In genomic region chr16:88762941-88763340, GRCh38 we compare ENCODE assay signal across 1 cellular context.
TF ChIP-seq lines count a peak whose summit lies in the region.

No MANE protein-coding gene starts in this region.

TF ChIP-seq in HepG2, 621 proteins besides CTCF, POLR2A, EP300 and RAD21 (continues in another document):
- TF ChIP-seq, protein P1, sequence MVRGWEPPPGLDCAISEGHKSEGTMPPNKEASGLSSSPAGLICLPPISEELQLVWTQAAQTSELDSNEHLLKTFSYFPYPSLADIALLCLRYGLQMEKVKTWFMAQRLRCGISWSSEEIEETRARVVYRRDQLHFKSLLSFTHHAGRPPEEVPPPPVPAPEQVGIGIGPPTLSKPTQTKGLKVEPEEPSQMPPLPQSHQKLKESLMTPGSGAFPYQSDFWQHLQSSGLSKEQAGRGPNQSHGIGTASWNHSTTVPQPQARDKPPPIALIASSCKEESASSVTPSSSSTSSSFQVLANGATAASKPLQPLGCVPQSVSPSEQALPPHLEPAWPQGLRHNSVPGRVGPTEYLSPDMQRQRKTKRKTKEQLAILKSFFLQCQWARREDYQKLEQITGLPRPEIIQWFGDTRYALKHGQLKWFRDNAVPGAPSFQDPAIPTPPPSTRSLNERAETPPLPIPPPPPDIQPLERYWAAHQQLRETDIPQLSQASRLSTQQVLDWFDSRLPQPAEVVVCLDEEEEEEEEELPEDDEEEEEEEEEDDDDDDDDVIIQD (CRISPR knock-in tag; IDR thresholded peaks at IDR 0.05; ENCODE audit: low read depth): no peak
- TF ChIP-seq KAT7 (CRISPR knock-in tag; IDR thresholded peaks at IDR 0.05; ENCODE audit: borderline replicate concordance) (no peak), ZNF230 (CRISPR knock-in tag; IDR thresholded peaks at IDR 0.05) (no peak), ZNF10 (CRISPR knock-in tag; IDR thresholded peaks at IDR 0.05; ENCODE audit: borderline replicate concordance, low read depth) (no peak), ZFP36L2 (CRISPR knock-in tag; IDR thresholded peaks at IDR 0.05) (no peak), NFIB (CRISPR knock-in tag; IDR thresholded peaks at IDR 0.05; ENCODE audit: borderline replicate concordance) (no peak), HNRNPH1 (optimal IDR thresholded peaks at IDR 0.05; ENCODE audit: low read depth, low read length) (no peak), ZNF121 (CRISPR knock-in tag; IDR thresholded peaks at IDR 0.05) (no peak), ZNF660 (CRISPR knock-in tag; IDR thresholded peaks at IDR 0.05; ENCODE audit: borderline replicate concordance, low read depth) (no peak), ZSCAN29 (CRISPR knock-in tag; conservative IDR thresholded peaks at IDR 0.05) (no peak), ZNF614 (CRISPR knock-in tag; IDR thresholded peaks at IDR 0.05; ENCODE audit: borderline replicate concordance) (no peak), MAFG (CRISPR knock-in tag; IDR thresholded peaks at IDR 0.05) (no peak), HIVEP1 (CRISPR knock-in tag; IDR thresholded peaks at IDR 0.05) (no peak), MED1 (CRISPR knock-in tag; IDR thresholded peaks at IDR 0.05) (no peak), ZNF687 (CRISPR knock-in tag; IDR thresholded peaks at IDR 0.05) (no peak), POLR2AphosphoS5 (IDR thresholded peaks at IDR 0.05; ENCODE audit: low read depth, low read length) (no peak), ZNF891 (CRISPR knock-in tag; IDR thresholded peaks at IDR 0.05) (peak; percentile 7; the same call in 1 of the 2 replicates), MAFK (conservative IDR thresholded peaks at IDR 0.05 in 1 of 2, IDR thresholded peaks at IDR 0.05 in 1 of 2; ENCODE audit: low read length in 2 of 2) (no peak), CREBL2 (CRISPR knock-in tag; IDR thresholded peaks at IDR 0.05; ENCODE audit: borderline replicate concordance) (no peak), DRAP1 (CRISPR knock-in tag; IDR thresholded peaks at IDR 0.05) (no peak), ZNF547 (CRISPR knock-in tag; IDR thresholded peaks at IDR 0.05) (0 out of 2 replicates have a peak, but pooled peaks have one; percentile 8), ATF5 (CRISPR knock-in tag; IDR thresholded peaks at IDR 0.05; ENCODE audit: low read depth) (no peak), ZFP90 (CRISPR knock-in tag; IDR thresholded peaks at IDR 0.05; ENCODE audit: borderline replicate concordance) (no peak), CBX2 (IDR thresholded peaks at IDR 0.05; ENCODE audit: low read depth, low read length) (no peak), CBX2 (CRISPR knock-in tag; IDR thresholded peaks at IDR 0.05; ENCODE audit: low read depth) (no peak), SMAD1 (CRISPR knock-in tag; IDR thresholded peaks at IDR 0.05; ENCODE audit: borderline replicate concordance, low read depth) (no peak), SSRP1 (CRISPR knock-in tag; IDR thresholded peaks at IDR 0.05) (no peak), LRRFIP1 (CRISPR knock-in tag; conservative IDR thresholded peaks at IDR 0.05) (no peak), ZNF512 (CRISPR knock-in tag; IDR thresholded peaks at IDR 0.05) (0 out of 2 replicates have a peak, but pooled peaks have one; percentile 58), RFXAP (CRISPR knock-in tag; IDR thresholded peaks at IDR 0.05; ENCODE audit: borderline replicate concordance) (no peak), NFATC3 (CRISPR knock-in tag; IDR thresholded peaks at IDR 0.05) (no peak), SMC3 (IDR thresholded peaks at IDR 0.05; ENCODE audit: low read length) (no peak), REL (CRISPR knock-in tag; conservative IDR thresholded peaks at IDR 0.05) (no peak), ZNF644 (CRISPR knock-in tag; IDR thresholded peaks at IDR 0.05; ENCODE audit: low read depth) (no peak), CEBPB (IDR thresholded peaks at IDR 0.05; ENCODE audit: borderline replicate concordance, low read depth, low read length) (no peak), GPN1 (CRISPR knock-in tag; IDR thresholded peaks at IDR 0.05; ENCODE audit: borderline replicate concordance) (no peak), ZFY (CRISPR knock-in tag; IDR thresholded peaks at IDR 0.05) (no peak), KMT2A (CRISPR knock-in tag; IDR thresholded peaks at IDR 0.05) (no peak), SIX1 (CRISPR knock-in tag; IDR thresholded peaks at IDR 0.05; ENCODE audit: borderline replicate concordance) (no peak), ZNF652 (CRISPR knock-in tag; IDR thresholded peaks at IDR 0.05; ENCODE audit: borderline replicate concordance, low read depth) (no peak), ZNF839 (CRISPR knock-in tag; IDR thresholded peaks at IDR 0.05; ENCODE audit: borderline replicate concordance) (0 out of 2 replicates have a peak, but pooled peaks have one; percentile 3), CAMTA2 (CRISPR knock-in tag; IDR thresholded peaks at IDR 0.05; ENCODE audit: borderline replicate concordance) (0 out of 2 replicates have a peak, but pooled peaks have one; percentile 0), IKZF5 (CRISPR knock-in tag; IDR thresholded peaks at IDR 0.05) (no peak), DMTF1 (CRISPR knock-in tag; IDR thresholded peaks at IDR 0.05) (no peak)
- TF ChIP-seq, protein P2, sequence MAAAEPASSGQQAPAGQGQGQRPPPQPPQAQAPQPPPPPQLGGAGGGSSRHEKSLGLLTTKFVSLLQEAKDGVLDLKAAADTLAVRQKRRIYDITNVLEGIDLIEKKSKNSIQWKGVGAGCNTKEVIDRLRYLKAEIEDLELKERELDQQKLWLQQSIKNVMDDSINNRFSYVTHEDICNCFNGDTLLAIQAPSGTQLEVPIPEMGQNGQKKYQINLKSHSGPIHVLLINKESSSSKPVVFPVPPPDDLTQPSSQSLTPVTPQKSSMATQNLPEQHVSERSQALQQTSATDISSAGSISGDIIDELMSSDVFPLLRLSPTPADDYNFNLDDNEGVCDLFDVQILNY (CRISPR knock-in tag; conservative IDR thresholded peaks at IDR 0.05): no peak
- TF ChIP-seq, protein P3, sequence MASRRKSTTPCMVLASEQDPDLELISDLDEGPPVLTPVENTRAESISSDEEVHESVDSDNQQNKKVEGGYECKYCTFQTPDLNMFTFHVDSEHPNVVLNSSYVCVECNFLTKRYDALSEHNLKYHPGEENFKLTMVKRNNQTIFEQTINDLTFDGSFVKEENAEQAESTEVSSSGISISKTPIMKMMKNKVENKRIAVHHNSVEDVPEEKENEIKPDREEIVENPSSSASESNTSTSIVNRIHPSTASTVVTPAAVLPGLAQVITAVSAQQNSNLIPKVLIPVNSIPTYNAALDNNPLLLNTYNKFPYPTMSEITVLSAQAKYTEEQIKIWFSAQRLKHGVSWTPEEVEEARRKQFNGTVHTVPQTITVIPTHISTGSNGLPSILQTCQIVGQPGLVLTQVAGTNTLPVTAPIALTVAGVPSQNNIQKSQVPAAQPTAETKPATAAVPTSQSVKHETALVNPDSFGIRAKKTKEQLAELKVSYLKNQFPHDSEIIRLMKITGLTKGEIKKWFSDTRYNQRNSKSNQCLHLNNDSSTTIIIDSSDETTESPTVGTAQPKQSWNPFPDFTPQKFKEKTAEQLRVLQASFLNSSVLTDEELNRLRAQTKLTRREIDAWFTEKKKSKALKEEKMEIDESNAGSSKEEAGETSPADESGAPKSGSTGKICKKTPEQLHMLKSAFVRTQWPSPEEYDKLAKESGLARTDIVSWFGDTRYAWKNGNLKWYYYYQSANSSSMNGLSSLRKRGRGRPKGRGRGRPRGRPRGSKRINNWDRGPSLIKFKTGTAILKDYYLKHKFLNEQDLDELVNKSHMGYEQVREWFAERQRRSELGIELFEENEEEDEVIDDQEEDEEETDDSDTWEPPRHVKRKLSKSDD (CRISPR knock-in tag; IDR thresholded peaks at IDR 0.05; ENCODE audit: low read depth): no peak
